In the genomic region with DNA sequence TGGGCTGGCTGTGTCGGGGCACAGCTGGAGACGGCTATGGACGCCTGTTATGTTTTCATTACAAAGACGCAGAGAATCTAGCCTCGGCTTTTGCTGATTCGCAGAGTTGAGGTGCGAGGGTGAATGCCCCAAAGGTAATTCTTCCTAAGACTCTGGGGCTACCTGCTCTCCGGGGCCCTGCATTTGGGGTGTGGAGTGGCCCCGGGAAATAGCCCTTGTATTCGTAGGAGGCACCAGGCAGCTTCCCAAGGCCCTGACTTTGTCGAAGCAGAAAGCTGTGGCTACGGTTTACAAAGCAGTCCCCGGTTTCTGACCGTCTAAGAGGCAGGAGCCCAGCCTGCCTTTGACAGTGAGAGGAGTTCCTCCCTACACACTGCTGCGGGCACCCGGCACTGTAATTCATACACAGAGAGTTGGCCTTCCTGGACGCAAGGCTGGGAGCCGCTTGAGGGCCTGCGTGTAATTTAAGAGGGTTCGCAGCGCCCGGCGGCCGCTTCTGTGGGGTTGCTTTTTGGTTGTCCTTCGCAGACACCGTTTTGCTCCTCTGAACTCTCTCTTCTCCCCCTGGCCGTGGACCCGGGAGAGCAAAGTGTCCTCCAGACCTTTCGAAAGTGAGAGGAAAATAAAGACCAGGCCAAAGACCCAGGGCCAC, we compare ENCODE assay signal across 1 cellular context.
TF ChIP-seq lines count a peak whose summit lies in the region.

No MANE protein-coding gene starts in this region.

TF ChIP-seq in WTC11, 78 proteins besides CTCF, POLR2A, EP300 and RAD21 (continued from another document):
- TF ChIP-seq, protein P1, sequence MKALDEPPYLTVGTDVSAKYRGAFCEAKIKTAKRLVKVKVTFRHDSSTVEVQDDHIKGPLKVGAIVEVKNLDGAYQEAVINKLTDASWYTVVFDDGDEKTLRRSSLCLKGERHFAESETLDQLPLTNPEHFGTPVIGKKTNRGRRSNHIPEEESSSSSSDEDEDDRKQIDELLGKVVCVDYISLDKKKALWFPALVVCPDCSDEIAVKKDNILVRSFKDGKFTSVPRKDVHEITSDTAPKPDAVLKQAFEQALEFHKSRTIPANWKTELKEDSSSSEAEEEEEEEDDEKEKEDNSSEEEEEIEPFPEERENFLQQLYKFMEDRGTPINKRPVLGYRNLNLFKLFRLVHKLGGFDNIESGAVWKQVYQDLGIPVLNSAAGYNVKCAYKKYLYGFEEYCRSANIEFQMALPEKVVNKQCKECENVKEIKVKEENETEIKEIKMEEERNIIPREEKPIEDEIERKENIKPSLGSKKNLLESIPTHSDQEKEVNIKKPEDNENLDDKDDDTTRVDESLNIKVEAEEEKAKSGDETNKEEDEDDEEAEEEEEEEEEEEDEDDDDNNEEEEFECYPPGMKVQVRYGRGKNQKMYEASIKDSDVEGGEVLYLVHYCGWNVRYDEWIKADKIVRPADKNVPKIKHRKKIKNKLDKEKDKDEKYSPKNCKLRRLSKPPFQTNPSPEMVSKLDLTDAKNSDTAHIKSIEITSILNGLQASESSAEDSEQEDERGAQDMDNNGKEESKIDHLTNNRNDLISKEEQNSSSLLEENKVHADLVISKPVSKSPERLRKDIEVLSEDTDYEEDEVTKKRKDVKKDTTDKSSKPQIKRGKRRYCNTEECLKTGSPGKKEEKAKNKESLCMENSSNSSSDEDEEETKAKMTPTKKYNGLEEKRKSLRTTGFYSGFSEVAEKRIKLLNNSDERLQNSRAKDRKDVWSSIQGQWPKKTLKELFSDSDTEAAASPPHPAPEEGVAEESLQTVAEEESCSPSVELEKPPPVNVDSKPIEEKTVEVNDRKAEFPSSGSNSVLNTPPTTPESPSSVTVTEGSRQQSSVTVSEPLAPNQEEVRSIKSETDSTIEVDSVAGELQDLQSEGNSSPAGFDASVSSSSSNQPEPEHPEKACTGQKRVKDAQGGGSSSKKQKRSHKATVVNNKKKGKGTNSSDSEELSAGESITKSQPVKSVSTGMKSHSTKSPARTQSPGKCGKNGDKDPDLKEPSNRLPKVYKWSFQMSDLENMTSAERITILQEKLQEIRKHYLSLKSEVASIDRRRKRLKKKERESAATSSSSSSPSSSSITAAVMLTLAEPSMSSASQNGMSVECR (CRISPR knock-in tag; IDR thresholded peaks at IDR 0.05; ENCODE audit: borderline replicate concordance): no peak
- no peak for TF ChIP-seq ATF6 (CRISPR knock-in tag; IDR thresholded peaks at IDR 0.05)
